ENCODE assay signal across 23 cellular contexts in the genomic region with DNA sequence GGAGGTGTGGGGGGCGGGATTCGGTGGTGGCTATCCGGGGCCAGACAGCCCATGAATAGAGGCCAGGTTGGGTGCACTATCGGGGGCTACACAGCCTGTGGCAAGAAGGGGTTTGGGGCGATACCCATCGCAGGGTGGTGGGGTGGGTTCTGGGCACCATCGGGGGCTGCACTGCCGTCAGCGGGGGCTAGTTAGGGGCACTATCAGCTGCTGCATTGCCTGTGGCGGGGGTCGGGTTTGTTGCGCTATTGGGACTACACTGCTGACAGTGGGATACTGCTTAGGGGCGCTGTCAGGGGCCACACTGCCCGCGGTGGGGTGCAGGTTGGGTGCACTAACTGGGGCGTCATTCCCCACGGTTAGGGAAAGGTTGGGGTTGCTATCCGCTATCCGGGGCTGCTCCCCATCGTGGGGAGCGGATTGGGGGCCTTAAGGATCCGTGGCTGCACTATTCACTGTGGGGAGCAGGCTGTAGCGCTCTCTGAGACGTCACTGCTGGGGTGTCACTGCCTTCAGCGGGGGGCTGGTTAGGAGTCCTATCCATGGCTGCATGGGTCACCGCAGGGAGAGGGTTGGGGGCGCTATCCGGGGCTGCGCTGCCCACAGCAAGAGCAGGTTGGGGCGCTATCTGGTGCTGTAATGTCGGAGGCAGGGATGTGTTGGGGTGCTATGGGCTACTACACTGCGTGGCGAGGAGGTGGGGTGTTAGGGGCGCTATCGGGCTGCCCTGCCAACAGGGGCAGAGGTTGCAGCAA.
DNase-seq lines count a peak whose midpoint lies in the region; ATAC-seq and FAIRE-seq lines count a peak whose summit lies in the region.
"Had no signal": no experiment of that assay in that cellular context is flagged by ENCODE, and none has a peak within 500 bp of the region (broad histone marks: within the 10 kb centered on the region; RNA-seq: fewer than 3 reads in every experiment).

No MANE protein-coding gene starts in this region.

- no peak overlapping the region for H3K4me3 Mint-ChIP-seq in stimulated activated naive CD8-positive, alpha-beta T cell treated with anti-CD3 and anti-CD28 coated beads, Interleukin-15, amount 100 ng/mL, for 72 hours
- H3K4me3 Mint-ChIP-seq in naive thymus-derived CD4-positive, alpha-beta T cell = no peak overlapping the region
- H3K4me3 Mint-ChIP-seq in stimulated activated memory B cell treated with anti-CD40 and anti-IgM and Interleukin-4, amounts not matched to agents 10 μg/mL and 1 μg/mL and 100 μg/mL, for 72 hours = no peak overlapping the region
- H3K4me3 Mint-ChIP-seq: CD4-positive, alpha-beta memory T cell; GM23338; H9; HFFc6 had no signal

- intact Hi-C loops in naive thymus-derived CD4-positive, alpha-beta T cell (cut with micrococcal nuclease) = no loop called here
- intact Hi-C loops in aorta (cut with DNase I) = no loop called here

- no peaks in the 10 kb centered on the region for H3K36me3 Mint-ChIP-seq in naive thymus-derived CD4-positive, alpha-beta T cell
- no peaks in the 10 kb centered on the region for H3K36me3 Mint-ChIP-seq in stimulated activated memory B cell treated with anti-CD40 and anti-IgM and Interleukin-4, amounts not matched to agents 10 μg/mL and 1 μg/mL and 100 μg/mL, for 72 hours
- H3K36me3 Mint-ChIP-seq: CD4-positive, alpha-beta memory T cell had no signal

- peak; percentile 23 for ATAC-seq in stimulated activated naive CD8-positive, alpha-beta T cell treated with anti-CD3 and anti-CD28 coated beads, Interleukin-15, amount 100 ng/mL, for 72 hours
- no peak for ATAC-seq in stimulated activated naive CD8-positive, alpha-beta T cell treated with anti-CD3 and anti-CD28 coated beads, Interleukin-15, Interleukin-2, amounts not matched to agents 100 U/mL and 50 U/mL, for 24 hours
- ATAC-seq in naive thymus-derived CD4-positive, alpha-beta T cell = peak; percentile 10
- ATAC-seq in stimulated activated memory B cell treated with anti-CD40 and anti-IgM and Interleukin-4, amounts not matched to agents 10 μg/mL and 1 μg/mL and 100 μg/mL, for 72 hours = peak; percentile 14
- peak; percentile 33 for ATAC-seq in aorta (ENCODE audit: low FRiP score)

- H3K27me3 ChIP-seq in naive thymus-derived CD4-positive, alpha-beta T cell (ENCODE audit: control insufficient read depth in 2 of 2, insufficient read depth in 2 of 2, low read length in 2 of 2) = no peaks in the 10 kb centered on the region
- no peaks in the 10 kb centered on the region for H3K27me3 ChIP-seq in aorta (ENCODE audit: control insufficient read depth in 1 of 2, insufficient read depth in 2 of 2, low read length in 1 of 2)

- no peak for DNase-seq in stimulated activated naive CD8-positive, alpha-beta T cell treated with anti-CD3 and anti-CD28 coated beads, Interleukin-15, amount 100 ng/mL, for 72 hours
- no peak for DNase-seq in stimulated activated naive CD8-positive, alpha-beta T cell treated with anti-CD3 and anti-CD28 coated beads, Interleukin-15, Interleukin-2, amounts not matched to agents 100 U/mL and 50 U/mL, for 24 hours
- DNase-seq in naive thymus-derived CD4-positive, alpha-beta T cell = no peak
- DNase-seq in aorta (no peak), NCI-H2029 (lab: John Stamatoyannopoulos, UW) (no peak), HCEC 1CT (no peak), urothelium cell line (ENCODE audit: low spot score) (no peak)
- DNase-seq: 8988T; ACHN; C1 segment of cervical spinal cord; Calu3; CD4-positive, alpha-beta memory T cell; COR-L47; DMS53; DMS79 treated with DMSO at 0.1 percent for 48 hours; GF-D8; HFFc6 had no signal

- WGBS in aorta, 2 donors = 97 to 98% methylated on average over 35 of the region's 35 CpGs

- no peaks in the 10 kb centered on the region for H3K4me1 ChIP-seq in naive thymus-derived CD4-positive, alpha-beta T cell (ENCODE audit: control insufficient read depth in 2 of 2, insufficient read depth in 2 of 2, low read length in 2 of 2)
- H3K4me1 ChIP-seq in aorta (ENCODE audit: control insufficient read depth in 1 of 2, insufficient read depth in 2 of 2, low read length in 2 of 2) = no peaks in the 10 kb centered on the region
- H3K4me1 ChIP-seq: A549 had no signal

- H3K4me1 Mint-ChIP-seq in stimulated activated naive CD8-positive, alpha-beta T cell treated with anti-CD3 and anti-CD28 coated beads, Interleukin-15, amount 100 ng/mL, for 72 hours = no peaks in the 10 kb centered on the region
- no peaks in the 10 kb centered on the region for H3K4me1 Mint-ChIP-seq in naive thymus-derived CD4-positive, alpha-beta T cell
- H3K4me1 Mint-ChIP-seq in stimulated activated memory B cell treated with anti-CD40 and anti-IgM and Interleukin-4, amounts not matched to agents 10 μg/mL and 1 μg/mL and 100 μg/mL, for 72 hours = no peaks in the 10 kb centered on the region
- H3K4me1 Mint-ChIP-seq: CD4-positive, alpha-beta memory T cell had no signal

- no peaks in the 10 kb centered on the region for H3K36me3 ChIP-seq in naive thymus-derived CD4-positive, alpha-beta T cell (ENCODE audit: control insufficient read depth in 2 of 3, insufficient read depth in 3 of 3, low read length in 3 of 3)
- H3K36me3 ChIP-seq in aorta (ENCODE audit: control insufficient read depth in 1 of 2, insufficient read depth in 2 of 2, low read length in 1 of 2) = no peaks in the 10 kb centered on the region

- H3K27me3 Mint-ChIP-seq in stimulated activated naive CD8-positive, alpha-beta T cell treated with anti-CD3 and anti-CD28 coated beads, Interleukin-15, amount 100 ng/mL, for 72 hours = no peaks in the 10 kb centered on the region
- peaks cover 0 to 4% (median 0%) of the 10 kb centered on the region in 5 donors for H3K27me3 Mint-ChIP-seq in naive thymus-derived CD4-positive, alpha-beta T cell
- no peaks in the 10 kb centered on the region for H3K27me3 Mint-ChIP-seq in stimulated activated memory B cell treated with anti-CD40 and anti-IgM and Interleukin-4, amounts not matched to agents 10 μg/mL and 1 μg/mL and 100 μg/mL, for 72 hours

- no peak overlapping the region for H3K27ac ChIP-seq in naive thymus-derived CD4-positive, alpha-beta T cell (ENCODE audit: low read depth, low read length)
- no peak overlapping the region for H3K27ac ChIP-seq in aorta (ENCODE audit: low read depth in 1 of 2, low read length in 2 of 2)
- H3K27ac ChIP-seq: A549 had no signal

- no peak for FAIRE-seq in urothelium cell line (lab: Jason Lieb, UNC)
- FAIRE-seq: A549, GM12891, GM18507 had no signal

- CTCF ChIA-PET in naive thymus-derived CD4-positive, alpha-beta T cell (lab: Charles Lee) = no interaction called here

- H3K4me3 ChIP-seq in naive thymus-derived CD4-positive, alpha-beta T cell (ENCODE audit: low read length) = no peak overlapping the region
- H3K4me3 ChIP-seq in aorta (ENCODE audit: low read length in 2 of 2) = no peak overlapping the region
- H3K4me3 ChIP-seq: A549, GM23338 had no signal

- POLR2A ChIA-PET in naive thymus-derived CD4-positive, alpha-beta T cell (lab: Charles Lee) = no interaction called here

- H3K9me3 ChIP-seq in naive thymus-derived CD4-positive, alpha-beta T cell (ENCODE audit: control insufficient read depth in 2 of 3, low read length in 3 of 3) = no peaks in the 10 kb centered on the region
- H3K9me3 ChIP-seq in aorta (ENCODE audit: control insufficient read depth, low read length) = no peaks in the 10 kb centered on the region
- H3K9me3 ChIP-seq: A549 had no signal

- no peak overlapping the region for H3K27ac Mint-ChIP-seq in stimulated activated naive CD8-positive, alpha-beta T cell treated with anti-CD3 and anti-CD28 coated beads, Interleukin-15, amount 100 ng/mL, for 72 hours
- H3K27ac Mint-ChIP-seq in naive thymus-derived CD4-positive, alpha-beta T cell = no peak overlapping the region
- no peak overlapping the region for H3K27ac Mint-ChIP-seq in stimulated activated memory B cell treated with anti-CD40 and anti-IgM and Interleukin-4, amounts not matched to agents 10 μg/mL and 1 μg/mL and 100 μg/mL, for 72 hours
- H3K27ac Mint-ChIP-seq: CD4-positive, alpha-beta memory T cell; GM23338; H9; HFFc6 had no signal

- H3K9me3 Mint-ChIP-seq in stimulated activated naive CD8-positive, alpha-beta T cell treated with anti-CD3 and anti-CD28 coated beads, Interleukin-15, amount 100 ng/mL, for 72 hours = peaks cover 0 to 7% of the 10 kb centered on the region in 2 donors
- H3K9me3 Mint-ChIP-seq in naive thymus-derived CD4-positive, alpha-beta T cell = peaks cover 0 to 5% (median 0%) of the 10 kb centered on the region in 11 donors
- peaks cover 7% of the 10 kb centered on the region for H3K9me3 Mint-ChIP-seq in stimulated activated memory B cell treated with anti-CD40 and anti-IgM and Interleukin-4, amounts not matched to agents 10 μg/mL and 1 μg/mL and 100 μg/mL, for 72 hours
- H3K9me3 Mint-ChIP-seq: HFFc6 had no signal
